8 cellular contexts compared by ENCODE assay signal in genomic region chr3:168251371-168251770, GRCh38.
DNase-seq lines count a peak whose midpoint lies in the region; ATAC-seq and TF ChIP-seq lines count a peak whose summit lies in the region.
"Had no signal": no experiment of that assay in that cellular context is flagged by ENCODE, and none has a peak within 500 bp of the region (broad histone marks: within the 10 kb centered on the region; RNA-seq: fewer than 3 reads in every experiment).

No MANE protein-coding gene starts in this region.

- H3K27ac ChIP-seq in smooth muscle cell (ENCODE audit: low read depth): no peak overlapping the region

- H3K4me3 ChIP-seq in smooth muscle cell: no peak overlapping the region

- peak overlapping the region; percentile 93 for H3K4me2 ChIP-seq in smooth muscle cell

- DNase-seq in GM19238 (ENCODE audit: insufficient read length, low spot score) (peak; percentile 10), smooth muscle cell (lab: John Stamatoyannopoulos, UW; ENCODE audit: unreplicated experiment) (no peak), NOMO-1 treated with DMSO at 0.1 percent for 48 hours (lab: John Stamatoyannopoulos, UW; ENCODE audit: unreplicated experiment) (no peak), head of caudate nucleus (no peak), ureter (ENCODE audit: low spot score) (no peak)
- DNase-seq: dermis blood vessel endothelial cell had no signal

- no peak for TF ChIP-seq CTCF in smooth muscle cell (IDR thresholded peaks at IDR 0.05; ENCODE audit: borderline replicate concordance, insufficient read depth, poor library complexity, severe bottlenecking)

- H4K20me1 ChIP-seq in smooth muscle cell (ENCODE audit: low read depth): no peaks in the 10 kb centered on the region

- intact Hi-C loops in head of caudate nucleus (cut with DNase I): no loop called here

- peaks cover 7% of the 10 kb centered on the region for H3F3A ChIP-seq in smooth muscle cell (ENCODE audit: low read depth)

- H3K9ac ChIP-seq in smooth muscle cell (ENCODE audit: low read depth): no peak overlapping the region

- H3K27me3 ChIP-seq in smooth muscle cell (ENCODE audit: low read depth): no peaks in the 10 kb centered on the region

- H3K79me2 ChIP-seq in smooth muscle cell (ENCODE audit: low read depth): no peaks in the 10 kb centered on the region

- WGBS in smooth muscle cell (ENCODE audit: low lambda C conversion rate): 64% methylated on average over 2 of the region's 2 CpGs

- H3K4me1 ChIP-seq in smooth muscle cell (ENCODE audit: low read depth): peaks cover 6% of the 10 kb centered on the region

- H2AFZ ChIP-seq in smooth muscle cell (ENCODE audit: low read depth): no peak overlapping the region

- H3K9me3 ChIP-seq in smooth muscle cell (replicated peaks; ENCODE audit: low read depth): no peaks in the 10 kb centered on the region

- ATAC-seq in HG02588 (IDR thresholded peaks at IDR 0.05; ENCODE audit: unreplicated experiment) (peak; percentile 46), HG03558 (IDR thresholded peaks at IDR 0.05; ENCODE audit: extremely low read depth, unreplicated experiment) (peak; percentile 54)

- no peaks in the 10 kb centered on the region for H3K36me3 ChIP-seq in smooth muscle cell (ENCODE audit: low read depth)
